23 cellular contexts compared by ENCODE assay signal in the genomic region with DNA sequence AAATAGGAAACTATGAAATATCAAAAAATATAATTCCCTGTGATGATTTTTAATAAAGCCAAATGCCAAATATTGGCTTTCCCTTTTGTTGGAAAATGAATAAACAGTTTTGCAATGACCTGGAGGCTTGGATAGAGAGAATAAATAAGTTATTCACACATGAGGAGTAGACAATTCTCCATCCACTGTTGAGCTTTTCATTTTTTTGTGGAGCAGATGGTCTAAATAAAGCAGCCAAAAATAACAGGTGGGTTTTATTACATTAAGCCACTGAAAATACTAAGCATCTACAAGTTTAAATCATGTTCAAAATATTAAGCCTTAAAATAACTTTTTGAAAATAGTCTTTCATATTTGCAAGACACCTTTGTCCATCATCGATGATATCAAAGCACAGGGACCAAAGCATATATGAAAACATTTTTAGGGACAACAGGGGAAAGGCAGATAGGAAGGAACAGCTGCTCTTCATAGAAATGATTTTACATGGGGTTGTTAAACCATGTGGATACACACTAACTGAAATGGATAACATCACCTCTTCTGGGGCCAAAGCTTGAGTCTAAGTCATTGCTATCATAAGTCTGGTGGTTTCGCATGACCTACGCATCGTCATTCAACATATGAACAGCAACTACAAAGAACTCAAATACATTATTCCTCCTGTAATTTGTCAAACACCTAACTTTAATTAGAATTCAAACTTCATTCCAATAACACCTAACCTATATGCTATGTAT.
"Had no signal": no experiment of that assay in that cellular context is flagged by ENCODE, and none has a peak within 500 bp of the region (broad histone marks: within the 10 kb centered on the region; RNA-seq: fewer than 3 reads in every experiment).

No MANE protein-coding gene starts in this region.

- H2AFZ ChIP-seq: PC-9 had no signal

- ATAC-seq: HepG2 had no signal

- DNase-seq: IMR-90; Karpas-422; KG1; MG63; NCI-H1092; NCI-H1105 treated with DMSO at 0.1 percent for 48 hours; NCI-H1417 treated with DMSO at 0.1 percent for 48 hours; NCI-H146; NCI-H187 treated with DMSO at 0.1 percent for 48 hours; NCI-H2029 treated with DMSO at 0.1 percent for 48 hours; NCI-H226; NCI-H446; NCI-H510A; NCI-H524 treated with DMSO at 0.1 percent for 48 hours; NCI-H69; NCI-H774; NK-92 treated with Interleukin-12 subunit alpha and Interleukin-12 subunit beta, amount 100 ng/mL, for 24 hours; PC-9; Peyer's patch; SHP77; SK-N-SH; SW 1271 had no signal

- H3K9me2 ChIP-seq: SK-N-SH had no signal

- H3K27me3 ChIP-seq: MG63, Peyer's patch had no signal

- H3K36me3 ChIP-seq: MG63, Peyer's patch had no signal

- H3K4me2 ChIP-seq: PC-9, SK-N-SH had no signal

- H3K27ac ChIP-seq: PC-9, Peyer's patch had no signal

- H3K9ac ChIP-seq: SK-N-SH had no signal

- H3K9me3 ChIP-seq: MG63, Peyer's patch, SK-N-SH had no signal

- H3K4me1 ChIP-seq: Peyer's patch had no signal

- H3K4me3 ChIP-seq: MG63, PC-9, Peyer's patch had no signal
